Comparison of ENCODE assay signal across 1 cellular context in the genomic region with DNA sequence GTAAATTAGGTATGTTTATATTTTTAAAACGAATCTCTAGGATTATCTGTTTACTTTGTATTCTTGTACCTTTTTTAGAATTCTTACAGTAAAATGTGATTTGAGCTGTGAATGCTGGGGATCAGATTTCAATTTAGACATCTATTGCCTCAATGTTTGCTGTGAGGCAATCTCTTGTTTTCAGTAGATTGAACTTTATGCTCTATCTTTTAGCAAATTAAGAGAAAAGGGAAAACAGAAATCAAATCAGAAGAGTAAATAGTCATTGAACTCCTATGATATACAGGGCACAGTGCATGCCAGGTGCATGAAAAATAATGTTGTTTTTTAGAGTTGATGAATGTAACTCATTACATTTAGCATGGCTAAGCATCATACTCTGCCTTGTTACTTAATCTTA.
TF ChIP-seq lines count a peak whose summit lies in the region.

No MANE protein-coding gene starts in this region.

TF ChIP-seq in HepG2, 621 proteins besides CTCF, POLR2A, EP300 and RAD21 (continued from another document and continues in another):
- TF ChIP-seq, protein P1, sequence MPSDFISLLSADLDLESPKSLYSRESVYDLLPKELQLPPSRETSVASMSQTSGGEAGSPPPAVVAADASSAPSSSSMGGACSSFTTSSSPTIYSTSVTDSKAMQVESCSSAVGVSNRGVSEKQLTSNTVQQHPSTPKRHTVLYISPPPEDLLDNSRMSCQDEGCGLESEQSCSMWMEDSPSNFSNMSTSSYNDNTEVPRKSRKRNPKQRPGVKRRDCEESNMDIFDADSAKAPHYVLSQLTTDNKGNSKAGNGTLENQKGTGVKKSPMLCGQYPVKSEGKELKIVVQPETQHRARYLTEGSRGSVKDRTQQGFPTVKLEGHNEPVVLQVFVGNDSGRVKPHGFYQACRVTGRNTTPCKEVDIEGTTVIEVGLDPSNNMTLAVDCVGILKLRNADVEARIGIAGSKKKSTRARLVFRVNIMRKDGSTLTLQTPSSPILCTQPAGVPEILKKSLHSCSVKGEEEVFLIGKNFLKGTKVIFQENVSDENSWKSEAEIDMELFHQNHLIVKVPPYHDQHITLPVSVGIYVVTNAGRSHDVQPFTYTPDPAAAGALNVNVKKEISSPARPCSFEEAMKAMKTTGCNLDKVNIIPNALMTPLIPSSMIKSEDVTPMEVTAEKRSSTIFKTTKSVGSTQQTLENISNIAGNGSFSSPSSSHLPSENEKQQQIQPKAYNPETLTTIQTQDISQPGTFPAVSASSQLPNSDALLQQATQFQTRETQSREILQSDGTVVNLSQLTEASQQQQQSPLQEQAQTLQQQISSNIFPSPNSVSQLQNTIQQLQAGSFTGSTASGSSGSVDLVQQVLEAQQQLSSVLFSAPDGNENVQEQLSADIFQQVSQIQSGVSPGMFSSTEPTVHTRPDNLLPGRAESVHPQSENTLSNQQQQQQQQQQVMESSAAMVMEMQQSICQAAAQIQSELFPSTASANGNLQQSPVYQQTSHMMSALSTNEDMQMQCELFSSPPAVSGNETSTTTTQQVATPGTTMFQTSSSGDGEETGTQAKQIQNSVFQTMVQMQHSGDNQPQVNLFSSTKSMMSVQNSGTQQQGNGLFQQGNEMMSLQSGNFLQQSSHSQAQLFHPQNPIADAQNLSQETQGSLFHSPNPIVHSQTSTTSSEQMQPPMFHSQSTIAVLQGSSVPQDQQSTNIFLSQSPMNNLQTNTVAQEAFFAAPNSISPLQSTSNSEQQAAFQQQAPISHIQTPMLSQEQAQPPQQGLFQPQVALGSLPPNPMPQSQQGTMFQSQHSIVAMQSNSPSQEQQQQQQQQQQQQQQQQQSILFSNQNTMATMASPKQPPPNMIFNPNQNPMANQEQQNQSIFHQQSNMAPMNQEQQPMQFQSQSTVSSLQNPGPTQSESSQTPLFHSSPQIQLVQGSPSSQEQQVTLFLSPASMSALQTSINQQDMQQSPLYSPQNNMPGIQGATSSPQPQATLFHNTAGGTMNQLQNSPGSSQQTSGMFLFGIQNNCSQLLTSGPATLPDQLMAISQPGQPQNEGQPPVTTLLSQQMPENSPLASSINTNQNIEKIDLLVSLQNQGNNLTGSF (CRISPR knock-in tag; IDR thresholded peaks at IDR 0.05) = no peak
- TF ChIP-seq ZNF33A (CRISPR knock-in tag; IDR thresholded peaks at IDR 0.05; ENCODE audit: borderline replicate concordance) (no peak), ZNF12 (CRISPR knock-in tag; IDR thresholded peaks at IDR 0.05) (peak; percentile 66; the same call in 1 of the 2 replicates), ATAD3A (CRISPR knock-in tag; IDR thresholded peaks at IDR 0.05) (no peak), ETV5 (CRISPR knock-in tag; IDR thresholded peaks at IDR 0.05; ENCODE audit: borderline replicate concordance) (no peak), EZH2 (conservative IDR thresholded peaks at IDR 0.05; ENCODE audit: low read depth, low read length) (no peak), GATA4 (IDR thresholded peaks at IDR 0.05; ENCODE audit: borderline replicate concordance, low read depth) (peak; percentile 84; the same call in 1 of the 2 replicates), ZNF75D (CRISPR knock-in tag; IDR thresholded peaks at IDR 0.05; ENCODE audit: borderline replicate concordance) (no peak), CEBPG (CRISPR knock-in tag; IDR thresholded peaks at IDR 0.05) (peak; percentile 99), NFATC3 (CRISPR knock-in tag; IDR thresholded peaks at IDR 0.05) (no peak), ZNF335 (CRISPR knock-in tag; IDR thresholded peaks at IDR 0.05) (no peak), SMARCC2 (IDR thresholded peaks at IDR 0.05) (peak; percentile 79; the same call in 1 of the 2 replicates), NR2F6 (IDR thresholded peaks at IDR 0.05) (peak; percentile 87), NR2F6 (CRISPR knock-in tag; IDR thresholded peaks at IDR 0.05) (peak; percentile 79), MLX (CRISPR knock-in tag; IDR thresholded peaks at IDR 0.05) (peak; percentile 76), ZNF737 (CRISPR knock-in tag; IDR thresholded peaks at IDR 0.05; ENCODE audit: borderline replicate concordance) (no peak), NR2F2 (IDR thresholded peaks at IDR 0.05; ENCODE audit: borderline replicate concordance, low read depth) (peak; percentile 78; the same call in 1 of the 2 replicates), MYNN (CRISPR knock-in tag; IDR thresholded peaks at IDR 0.05; ENCODE audit: low read depth) (no peak), GATAD2A (CRISPR knock-in tag; IDR thresholded peaks at IDR 0.05) (peak; percentile 97), TBX2 (CRISPR knock-in tag; IDR thresholded peaks at IDR 0.05; ENCODE audit: borderline replicate concordance) (no peak), KDM1A (CRISPR knock-in tag; IDR thresholded peaks at IDR 0.05) (peak; percentile 36; the same call in 1 of the 2 replicates), KDM5A (IDR thresholded peaks at IDR 0.05; ENCODE audit: borderline replicate concordance, low read length) (peak; percentile 11; the same call in 1 of the 2 replicates), ZNF839 (CRISPR knock-in tag; IDR thresholded peaks at IDR 0.05; ENCODE audit: borderline replicate concordance) (no peak), NCOA2 (CRISPR knock-in tag; IDR thresholded peaks at IDR 0.05) (peak; percentile 96), MAX (IDR thresholded peaks at IDR 0.05) (0 out of 2 replicates have a peak, but pooled peaks have one; percentile 23), GFI1 (CRISPR knock-in tag; IDR thresholded peaks at IDR 0.05; ENCODE audit: borderline replicate concordance) (peak; percentile 98), ZNF512 (CRISPR knock-in tag; IDR thresholded peaks at IDR 0.05) (no peak), HOXD1 (CRISPR knock-in tag; IDR thresholded peaks at IDR 0.05) (peak; percentile 68; the same call in 1 of the 2 replicates), CBFB (CRISPR knock-in tag; IDR thresholded peaks at IDR 0.05) (0 out of 2 replicates have a peak, but pooled peaks have one; percentile 33), RCOR2 (CRISPR knock-in tag; IDR thresholded peaks at IDR 0.05) (peak; percentile 93), TCF12 (IDR thresholded peaks at IDR 0.05) (no peak), TCF12 (CRISPR knock-in tag; IDR thresholded peaks at IDR 0.05) (peak; percentile 61; the same call in 1 of the 2 replicates), MIER3 (CRISPR knock-in tag; IDR thresholded peaks at IDR 0.05; ENCODE audit: borderline replicate concordance) (peak; percentile 93; the same call in 1 of the 2 replicates), EHMT2 (IDR thresholded peaks at IDR 0.05; ENCODE audit: borderline replicate concordance, low read depth, low read length) (peak; percentile 50; the same call in 1 of the 2 replicates), CSRNP2 (CRISPR knock-in tag; conservative IDR thresholded peaks at IDR 0.05; ENCODE audit: low read depth) (no peak), HNRNPLL (IDR thresholded peaks at IDR 0.05; ENCODE audit: low read depth, low read length, poor library complexity, severe bottlenecking) (no peak), ZNF143 (CRISPR knock-in tag; IDR thresholded peaks at IDR 0.05) (no peak), EEA1 (CRISPR knock-in tag; IDR thresholded peaks at IDR 0.05; ENCODE audit: borderline replicate concordance) (no peak), TOE1 (CRISPR knock-in tag; IDR thresholded peaks at IDR 0.05) (peak; percentile 83; the same call in 1 of the 2 replicates), ZNF816 (CRISPR knock-in tag; IDR thresholded peaks at IDR 0.05; ENCODE audit: borderline replicate concordance) (no peak), ZNF619 (CRISPR knock-in tag; IDR thresholded peaks at IDR 0.05) (no peak), SYNCRIP (IDR thresholded peaks at IDR 0.05; ENCODE audit: insufficient read depth, low read depth, low read length) (no peak), KAT2B (IDR thresholded peaks at IDR 0.05; ENCODE audit: borderline replicate concordance, low read depth, low read length) (no peak), MEIS2 (CRISPR knock-in tag; IDR thresholded peaks at IDR 0.05) (no peak), HMG20A (CRISPR knock-in tag; IDR thresholded peaks at IDR 0.05; ENCODE audit: borderline replicate concordance) (peak; percentile 93), NFKBIZ (CRISPR knock-in tag; IDR thresholded peaks at IDR 0.05) (0 out of 2 replicates have a peak, but pooled peaks have one; percentile 74), ZNF441 (CRISPR knock-in tag; IDR thresholded peaks at IDR 0.05; ENCODE audit: borderline replicate concordance) (no peak), MED1 (CRISPR knock-in tag; IDR thresholded peaks at IDR 0.05) (peak; percentile 95)
- TF ChIP-seq, protein P2, sequence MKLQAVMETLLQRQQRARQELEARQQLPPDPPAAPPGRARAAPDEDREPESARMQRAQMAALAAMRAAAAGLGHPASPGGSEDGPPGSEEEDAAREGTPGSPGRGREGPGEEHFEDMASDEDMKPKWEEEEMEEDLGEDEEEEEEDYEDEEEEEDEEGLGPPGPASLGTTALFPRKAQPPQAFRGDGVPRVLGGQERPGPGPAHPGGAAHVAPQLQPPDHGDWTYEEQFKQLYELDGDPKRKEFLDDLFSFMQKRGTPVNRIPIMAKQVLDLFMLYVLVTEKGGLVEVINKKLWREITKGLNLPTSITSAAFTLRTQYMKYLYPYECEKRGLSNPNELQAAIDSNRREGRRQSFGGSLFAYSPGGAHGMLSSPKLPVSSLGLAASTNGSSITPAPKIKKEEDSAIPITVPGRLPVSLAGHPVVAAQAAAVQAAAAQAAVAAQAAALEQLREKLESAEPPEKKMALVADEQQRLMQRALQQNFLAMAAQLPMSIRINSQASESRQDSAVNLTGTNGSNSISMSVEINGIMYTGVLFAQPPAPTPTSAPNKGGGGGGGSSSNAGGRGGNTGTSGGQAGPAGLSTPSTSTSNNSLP (IDR thresholded peaks at IDR 0.05; ENCODE audit: low read depth, low read length) = peak; percentile 100
- TF ChIP-seq, protein P3, sequence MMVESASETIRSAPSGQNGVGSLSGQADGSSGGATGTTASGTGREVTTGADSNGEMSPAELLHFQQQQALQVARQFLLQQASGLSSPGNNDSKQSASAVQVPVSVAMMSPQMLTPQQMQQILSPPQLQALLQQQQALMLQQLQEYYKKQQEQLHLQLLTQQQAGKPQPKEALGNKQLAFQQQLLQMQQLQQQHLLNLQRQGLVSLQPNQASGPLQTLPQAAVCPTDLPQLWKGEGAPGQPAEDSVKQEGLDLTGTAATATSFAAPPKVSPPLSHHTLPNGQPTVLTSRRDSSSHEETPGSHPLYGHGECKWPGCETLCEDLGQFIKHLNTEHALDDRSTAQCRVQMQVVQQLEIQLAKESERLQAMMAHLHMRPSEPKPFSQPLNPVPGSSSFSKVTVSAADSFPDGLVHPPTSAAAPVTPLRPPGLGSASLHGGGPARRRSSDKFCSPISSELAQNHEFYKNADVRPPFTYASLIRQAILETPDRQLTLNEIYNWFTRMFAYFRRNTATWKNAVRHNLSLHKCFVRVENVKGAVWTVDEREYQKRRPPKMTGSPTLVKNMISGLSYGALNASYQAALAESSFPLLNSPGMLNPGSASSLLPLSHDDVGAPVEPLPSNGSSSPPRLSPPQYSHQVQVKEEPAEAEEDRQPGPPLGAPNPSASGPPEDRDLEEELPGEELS (CRISPR knock-in tag; IDR thresholded peaks at IDR 0.05) = peak; percentile 98
- TF ChIP-seq, protein P4, sequence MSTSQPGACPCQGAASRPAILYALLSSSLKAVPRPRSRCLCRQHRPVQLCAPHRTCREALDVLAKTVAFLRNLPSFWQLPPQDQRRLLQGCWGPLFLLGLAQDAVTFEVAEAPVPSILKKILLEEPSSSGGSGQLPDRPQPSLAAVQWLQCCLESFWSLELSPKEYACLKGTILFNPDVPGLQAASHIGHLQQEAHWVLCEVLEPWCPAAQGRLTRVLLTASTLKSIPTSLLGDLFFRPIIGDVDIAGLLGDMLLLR (CRISPR knock-in tag; IDR thresholded peaks at IDR 0.05) = no peak
- TF ChIP-seq, protein P5, sequence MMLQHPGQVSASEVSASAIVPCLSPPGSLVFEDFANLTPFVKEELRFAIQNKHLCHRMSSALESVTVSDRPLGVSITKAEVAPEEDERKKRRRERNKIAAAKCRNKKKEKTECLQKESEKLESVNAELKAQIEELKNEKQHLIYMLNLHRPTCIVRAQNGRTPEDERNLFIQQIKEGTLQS (CRISPR knock-in tag; IDR thresholded peaks at IDR 0.05) = 0 out of 2 replicates have a peak, but pooled peaks have one; percentile 46
- TF ChIP-seq, protein P6, sequence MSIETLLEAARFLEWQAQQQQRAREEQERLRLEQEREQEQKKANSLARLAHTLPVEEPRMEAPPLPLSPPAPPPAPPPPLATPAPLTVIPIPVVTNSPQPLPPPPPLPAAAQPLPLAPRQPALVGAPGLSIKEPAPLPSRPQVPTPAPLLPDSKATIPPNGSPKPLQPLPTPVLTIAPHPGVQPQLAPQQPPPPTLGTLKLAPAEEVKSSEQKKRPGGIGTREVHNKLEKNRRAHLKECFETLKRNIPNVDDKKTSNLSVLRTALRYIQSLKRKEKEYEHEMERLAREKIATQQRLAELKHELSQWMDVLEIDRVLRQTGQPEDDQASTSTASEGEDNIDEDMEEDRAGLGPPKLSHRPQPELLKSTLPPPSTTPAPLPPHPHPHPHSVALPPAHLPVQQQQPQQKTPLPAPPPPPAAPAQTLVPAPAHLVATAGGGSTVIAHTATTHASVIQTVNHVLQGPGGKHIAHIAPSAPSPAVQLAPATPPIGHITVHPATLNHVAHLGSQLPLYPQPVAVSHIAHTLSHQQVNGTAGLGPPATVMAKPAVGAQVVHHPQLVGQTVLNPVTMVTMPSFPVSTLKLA (IDR thresholded peaks at IDR 0.05) = no peak
